ENCODE assay signal across 15 cellular contexts in genomic region chr1:156587927-156588326, GRCh38. TPM values are rescaled to one million over a fixed set of nuclear protein-coding genes. Genes with fewer than 3 reads are reported as not detected.
DNase-seq lines count a peak whose midpoint lies in the region; ATAC-seq, FAIRE-seq and TF ChIP-seq lines count a peak whose summit lies in the region.
"Not testable (repeated sequence)": the region's sequence is repeated elsewhere in the genome, so short reads cannot be mapped to it uniquely, and the experiment has no call there.
"Had no signal": no experiment of that assay in that cellular context is flagged by ENCODE, and none has a peak within 500 bp of the region (broad histone marks: within the 10 kb centered on the region; RNA-seq: fewer than 3 reads in every experiment).

No MANE protein-coding gene starts in this region.

- H3K27ac ChIP-seq in A549; mesenchymal stem cell (ENCODE audit: low read length, poor library complexity, severe bottlenecking): not testable (repeated sequence)
- peak overlapping the region; percentile 51; the same call in 1 of the 2 replicates for H3K27ac ChIP-seq in Panc1 (ENCODE audit: low read length)

- H3K79me1 ChIP-seq in mesenchymal stem cell (replicated peaks; ENCODE audit: low read length, poor library complexity, severe bottlenecking): not testable (repeated sequence)

- CTCF ChIA-PET in A549 (lab: Yijun Ruan, JAX): interaction anchor here (1.1 to 12.5 kb wide), 3 partner anchors 14 to 86 kb away, joined by 3 to 135 read pairs (median 4); no protein-coding TSS in a partner anchor
- CTCF ChIA-PET in Panc1 (lab: Charles Lee): interaction anchor here (0.6 to 0.7 kb wide), 2 partner anchors 15 to 143 kb away, joined by 3 to 4 read pairs; no protein-coding TSS in a partner anchor

- not testable (repeated sequence) for H3K4me1 ChIP-seq in A549
- H3K4me1 ChIP-seq in Panc1 (ENCODE audit: control insufficient read depth, insufficient read depth, low read length) (peaks cover 28% of the 10 kb centered on the region), mesenchymal stem cell (ENCODE audit: control insufficient read depth, insufficient read depth, low read depth, low read length) (peaks cover 14% of the 10 kb centered on the region)

- H3K4ac ChIP-seq in mesenchymal stem cell (ENCODE audit: low read depth in 1 of 2, low read length in 2 of 2): not testable (repeated sequence)

- not testable (repeated sequence) for H3K18ac ChIP-seq in mesenchymal stem cell (ENCODE audit: low read depth in 1 of 2, low read length in 2 of 2)

- H3K4me2 ChIP-seq in A549; mesenchymal stem cell (ENCODE audit: low read length, poor library complexity, severe bottlenecking): not testable (repeated sequence)

- 48% methylated on average over 7 of the region's 8 CpGs for WGBS in A549 (ENCODE audit: missing lambda C conversion rate)
- 76% methylated on average over 8 of the region's 8 CpGs for WGBS in mesenchymal stem cell

- H4K91ac ChIP-seq in mesenchymal stem cell (ENCODE audit: low read length): not testable (repeated sequence)

- not testable (repeated sequence) for H3K36me3 ChIP-seq in Panc1 (ENCODE audit: control insufficient read depth, insufficient read depth, low read length); mesenchymal stem cell (ENCODE audit: control insufficient read depth in 1 of 2, insufficient read depth in 2 of 2, low read depth in 1 of 2, low read length in 2 of 2)

- H3K23ac ChIP-seq in mesenchymal stem cell (ENCODE audit: low read length in 2 of 2): not testable (repeated sequence)

- not testable (repeated sequence) for H2BK15ac ChIP-seq in mesenchymal stem cell (ENCODE audit: low read depth, poor library complexity, severe bottlenecking)

- not testable (repeated sequence) for H2BK5ac ChIP-seq in mesenchymal stem cell (ENCODE audit: low read depth, low read length, poor library complexity, severe bottlenecking)

- FAIRE-seq in A549 (lab: Jason Lieb, UNC): not testable (repeated sequence)

- POLR2A ChIA-PET in A549 (lab: Yijun Ruan, JAX); Panc1 (lab: Charles Lee): not testable (repeated sequence)

- H2BK120ac ChIP-seq in mesenchymal stem cell (ENCODE audit: low read depth, low read length): not testable (repeated sequence)

- not testable (repeated sequence) for TF ChIP-seq POLR2A in A549 (IDR thresholded peaks at IDR 0.05; ENCODE audit: low read length)

- H3K27me3 ChIP-seq in Panc1 (ENCODE audit: control insufficient read depth, insufficient read depth, low read length): not testable (repeated sequence)
- H3K27me3 ChIP-seq in mesenchymal stem cell (ENCODE audit: control insufficient read depth in 1 of 2, insufficient read depth in 1 of 2, low read length in 2 of 2): peaks cover 11 to 22% of the 10 kb centered on the region in 2 experiments

- TF ChIP-seq EP300 in A549 (IDR thresholded peaks at IDR 0.05): not testable (repeated sequence)

- ATAC-seq in A549: not testable (repeated sequence)
- peak; percentile 39 for ATAC-seq in Panc1

- in situ Hi-C loops in Panc1 (cut with HindIII; ENCODE audit: low pct_unique_long_range_greater_than_20kb, low sequenced_read_pairs): not testable (repeated sequence)

- H3K9ac ChIP-seq in mesenchymal stem cell (ENCODE audit: low read length): not testable (repeated sequence)

- not testable (repeated sequence) for BruUV-seq in Panc1 (replicated peaks; lab: Mats Ljungman, UMichigan)

- intact Hi-C loops in Panc1 (cut with micrococcal nuclease; ENCODE audit: unreplicated experiment): not testable (repeated sequence)

- not testable (repeated sequence) for TF ChIP-seq CTCF in A549 (IDR thresholded peaks at IDR 0.05); Panc1 (IDR thresholded peaks at IDR 0.05)

- TF ChIP-seq RAD21 in A549 (conservative IDR thresholded peaks at IDR 0.05 in 1 of 2, IDR thresholded peaks at IDR 0.05 in 1 of 2): not testable (repeated sequence)

- H2AK5ac ChIP-seq in mesenchymal stem cell (ENCODE audit: low read length, severe bottlenecking): not testable (repeated sequence)

- not testable (repeated sequence) for H2BK12ac ChIP-seq in mesenchymal stem cell (ENCODE audit: low read length in 2 of 2)

- not testable (repeated sequence) for H3K14ac ChIP-seq in mesenchymal stem cell (ENCODE audit: low read length in 2 of 2)

- not testable (repeated sequence) for H2AFZ ChIP-seq in mesenchymal stem cell (ENCODE audit: low read depth, low read length)

- H3K4me3 ChIP-seq in A549; Panc1 (ENCODE audit: low read depth in 2 of 2, low read length in 2 of 2); mesenchymal stem cell (ENCODE audit: insufficient read depth in 1 of 2, low read depth in 1 of 2, low read length in 2 of 2): not testable (repeated sequence)

- not testable (repeated sequence) for H4K8ac ChIP-seq in mesenchymal stem cell (ENCODE audit: low read length)

- not testable (repeated sequence) for DNase-seq in A549 (ENCODE audit: low read depth in 1 of 2, low spot score in 1 of 2); Panc1 (ENCODE audit: low read depth, low spot score)
- DNase-seq in DMS53 (lab: John Stamatoyannopoulos, UW) (peak; percentile 72), ELR (ENCODE audit: low read depth) (peak; percentile 22), M059J (ENCODE audit: low read depth) (peak; percentile 19), mesenchymal stem cell (peak; percentile 34)

- not testable (repeated sequence) for H3K9me3 ChIP-seq in A549; Panc1 (ENCODE audit: control insufficient read depth, insufficient read depth, low read depth, low read length); mesenchymal stem cell (ENCODE audit: control insufficient read depth, low read length)

TF ChIP-seq in A549, 52 proteins besides CTCF, POLR2A, EP300 and RAD21:
- not testable (repeated sequence) for TF ChIP-seq FOSL2 (IDR thresholded peaks at IDR 0.05)
- peak; percentile 82 for TF ChIP-seq FOSL2 (CRISPR knock-in tag; IDR thresholded peaks at IDR 0.05)
TF ChIP-seq in A549: peak in this region for 1; not testable (repeated sequence) for 51.

RNA-seq across cellular contexts. Expression of gene NAXE, which starts 3.6 kb away (rescaled TPM):
- polyA plus RNA-seq in A549 (2011; rRNA removed) (81.4 and 109 TPM in 2 replicates), A549 (2017; fragmentation: RNase III; extraction: RNeasy Plus Mini Kit Qiagen cat#74134 plus additional on column Dnase treatment) (108 to 119 TPM (median 116 TPM) in 3 replicates)
- 179 and 191 TPM in 2 replicates for polyA plus RNA-seq in A549 (2012; cell fraction: cytosol; rRNA removed)
- polyA plus RNA-seq in A549 (2012; cell fraction: nucleus; rRNA removed): 129 and 136 TPM in 2 replicates
- polyA minus RNA-seq in A549 (2011; rRNA and poly(A)+ RNA removed): 115 and 124 TPM in 2 replicates
- 120 and 139 TPM in 2 replicates for total RNA-seq in M059J (2014; rRNA removed; shearing (Covaris generic))
- total RNA-seq in Panc1 (2021; ENCODE audit: unreplicated experiment): 211 TPM
- polyA plus RNA-seq in Panc1 (2012; ENCODE audit: insufficient read length): 269 TPM
- 58.9 TPM for polyA plus RNA-seq in mesenchymal stem cell (2013, experiment 1 of 2)
- polyA plus RNA-seq in mesenchymal stem cell (2013, experiment 2 of 2): 58.1 TPM

RNA-seq across cellular contexts. Expression of gene TTC24, which starts 8.4 kb away (rescaled TPM):
- polyA plus RNA-seq in A549 (2011; rRNA removed): not detected in 2 replicates
- not detected in 2 replicates for polyA plus RNA-seq in A549 (2012; cell fraction: cytosol; rRNA removed)
- polyA plus RNA-seq in A549 (2012; cell fraction: nucleus; rRNA removed): not detected in 2 replicates
- not detected in 3 replicates for polyA plus RNA-seq in A549 (2017; fragmentation: RNase III; extraction: RNeasy Plus Mini Kit Qiagen cat#74134 plus additional on column Dnase treatment)
- polyA minus RNA-seq in A549 (2011; rRNA and poly(A)+ RNA removed): not detected in 2 replicates
- not detected in 2 replicates for total RNA-seq in M059J (2014; rRNA removed; shearing (Covaris generic))
- not detected for total RNA-seq in Panc1 (2021; ENCODE audit: unreplicated experiment)
- not detected for polyA plus RNA-seq in Panc1 (2012; ENCODE audit: insufficient read length)
- polyA plus RNA-seq in mesenchymal stem cell (2013, experiment 1 of 2): not detected
- not detected for polyA plus RNA-seq in mesenchymal stem cell (2013, experiment 2 of 2)
- total RNA-seq: A172, A673, Caco-2, Calu3, G401 had no signal
- polyA plus RNA-seq: AG04450 had no signal

RNA-seq across cellular contexts. Expression of gene GPATCH4, which starts 13.4 kb away (rescaled TPM):
- polyA plus RNA-seq in A549 (2011; rRNA removed): 68.1 and 76.1 TPM in 2 replicates
- 40.7 and 41.4 TPM in 2 replicates for polyA plus RNA-seq in A549 (2012; cell fraction: cytosol; rRNA removed)
- 23.6 and 28.2 TPM in 2 replicates for polyA plus RNA-seq in A549 (2012; cell fraction: nucleus; rRNA removed)
- polyA plus RNA-seq in A549 (2017; fragmentation: RNase III; extraction: RNeasy Plus Mini Kit Qiagen cat#74134 plus additional on column Dnase treatment): 85.2 to 94.7 TPM (median 85.3 TPM) in 3 replicates
- polyA minus RNA-seq in A549 (2011; rRNA and poly(A)+ RNA removed): 64.1 and 79.6 TPM in 2 replicates
- 16.9 and 20.7 TPM in 2 replicates for total RNA-seq in M059J (2014; rRNA removed; shearing (Covaris generic))
- total RNA-seq in Panc1 (2021; ENCODE audit: unreplicated experiment): 44.4 TPM
- 39.2 TPM for polyA plus RNA-seq in Panc1 (2012; ENCODE audit: insufficient read length)
- polyA plus RNA-seq in mesenchymal stem cell (2013, experiment 1 of 2): 24.8 TPM
- polyA plus RNA-seq in mesenchymal stem cell (2013, experiment 2 of 2): 25.4 TPM

RNA-seq across cellular contexts. Expression of gene IQGAP3, which starts 15.6 kb away (rescaled TPM):
- polyA plus RNA-seq in A549 (2011; rRNA removed) (15.4 and 15.6 TPM in 2 replicates), A549 (2017; fragmentation: RNase III; extraction: RNeasy Plus Mini Kit Qiagen cat#74134 plus additional on column Dnase treatment) (16.0 to 17.0 TPM (median 17.0 TPM) in 3 replicates)
- polyA plus RNA-seq in A549 (2012; cell fraction: cytosol; rRNA removed): 14.9 and 16.0 TPM in 2 replicates
- 117 and 126 TPM in 2 replicates for polyA plus RNA-seq in A549 (2012; cell fraction: nucleus; rRNA removed)
- polyA minus RNA-seq in A549 (2011; rRNA and poly(A)+ RNA removed): 25.3 and 28.1 TPM in 2 replicates
- 23.7 and 40.5 TPM in 2 replicates for total RNA-seq in M059J (2014; rRNA removed; shearing (Covaris generic))
- total RNA-seq in Panc1 (2021; ENCODE audit: unreplicated experiment): 25.6 TPM
- 10.8 TPM for polyA plus RNA-seq in Panc1 (2012; ENCODE audit: insufficient read length)
- polyA plus RNA-seq in mesenchymal stem cell (2013, experiment 1 of 2): 1.6 TPM
- polyA plus RNA-seq in mesenchymal stem cell (2013, experiment 2 of 2): 1.2 TPM

RNA-seq across cellular contexts. Expression of gene HAPLN2, which starts 31.3 kb away (rescaled TPM):
- polyA plus RNA-seq in A549 (2011; rRNA removed) (0.11 and 0.23 TPM in 2 replicates), A549 (2017; fragmentation: RNase III; extraction: RNeasy Plus Mini Kit Qiagen cat#74134 plus additional on column Dnase treatment) (0.10 to 0.16 TPM (median 0.13 TPM) in 3 replicates)
- 0.08 and 0.09 TPM in 2 replicates for polyA plus RNA-seq in A549 (2012; cell fraction: cytosol; rRNA removed)
- 1.4 and 1.8 TPM in 2 replicates for polyA plus RNA-seq in A549 (2012; cell fraction: nucleus; rRNA removed)
- not detected in 2 replicates for polyA minus RNA-seq in A549 (2011; rRNA and poly(A)+ RNA removed)
- total RNA-seq in M059J (2014; rRNA removed; shearing (Covaris generic)): not detected in 2 replicates
- total RNA-seq in Panc1 (2021; ENCODE audit: unreplicated experiment): 0.21 TPM
- polyA plus RNA-seq in Panc1 (2012; ENCODE audit: insufficient read length): 0.44 TPM
- polyA plus RNA-seq in mesenchymal stem cell (2013, experiment 1 of 2): 0.07 TPM
- polyA plus RNA-seq in mesenchymal stem cell (2013, experiment 2 of 2): 0.07 TPM
- total RNA-seq: A673; Caco-2; Calu3; CD4-positive, CD25-positive, alpha-beta regulatory T cell; GM12878 had no signal
- polyA plus RNA-seq: AG04450; CD14-positive monocyte; CD4-positive, CD25-positive, alpha-beta regulatory T cell had no signal
